Comparison of ENCODE assay signal across 1 cellular context in genomic region chr1:12196641-12197482, GRCh38.
TF ChIP-seq lines count a peak whose summit lies in the region.

No MANE protein-coding gene starts in this region.

TF ChIP-seq in WTC11, 78 proteins besides CTCF, POLR2A, EP300 and RAD21 (continued from another document):
- TF ChIP-seq FOXP4 (CRISPR knock-in tag; IDR thresholded peaks at IDR 0.05) (no peak), TP53 (CRISPR knock-in tag; IDR thresholded peaks at IDR 0.05) (no peak), E2F4 (CRISPR knock-in tag; IDR thresholded peaks at IDR 0.05; ENCODE audit: borderline replicate concordance, low read depth) (no peak), MYBL2 (CRISPR knock-in tag; IDR thresholded peaks at IDR 0.05) (no peak)
- TF ChIP-seq, protein P1, sequence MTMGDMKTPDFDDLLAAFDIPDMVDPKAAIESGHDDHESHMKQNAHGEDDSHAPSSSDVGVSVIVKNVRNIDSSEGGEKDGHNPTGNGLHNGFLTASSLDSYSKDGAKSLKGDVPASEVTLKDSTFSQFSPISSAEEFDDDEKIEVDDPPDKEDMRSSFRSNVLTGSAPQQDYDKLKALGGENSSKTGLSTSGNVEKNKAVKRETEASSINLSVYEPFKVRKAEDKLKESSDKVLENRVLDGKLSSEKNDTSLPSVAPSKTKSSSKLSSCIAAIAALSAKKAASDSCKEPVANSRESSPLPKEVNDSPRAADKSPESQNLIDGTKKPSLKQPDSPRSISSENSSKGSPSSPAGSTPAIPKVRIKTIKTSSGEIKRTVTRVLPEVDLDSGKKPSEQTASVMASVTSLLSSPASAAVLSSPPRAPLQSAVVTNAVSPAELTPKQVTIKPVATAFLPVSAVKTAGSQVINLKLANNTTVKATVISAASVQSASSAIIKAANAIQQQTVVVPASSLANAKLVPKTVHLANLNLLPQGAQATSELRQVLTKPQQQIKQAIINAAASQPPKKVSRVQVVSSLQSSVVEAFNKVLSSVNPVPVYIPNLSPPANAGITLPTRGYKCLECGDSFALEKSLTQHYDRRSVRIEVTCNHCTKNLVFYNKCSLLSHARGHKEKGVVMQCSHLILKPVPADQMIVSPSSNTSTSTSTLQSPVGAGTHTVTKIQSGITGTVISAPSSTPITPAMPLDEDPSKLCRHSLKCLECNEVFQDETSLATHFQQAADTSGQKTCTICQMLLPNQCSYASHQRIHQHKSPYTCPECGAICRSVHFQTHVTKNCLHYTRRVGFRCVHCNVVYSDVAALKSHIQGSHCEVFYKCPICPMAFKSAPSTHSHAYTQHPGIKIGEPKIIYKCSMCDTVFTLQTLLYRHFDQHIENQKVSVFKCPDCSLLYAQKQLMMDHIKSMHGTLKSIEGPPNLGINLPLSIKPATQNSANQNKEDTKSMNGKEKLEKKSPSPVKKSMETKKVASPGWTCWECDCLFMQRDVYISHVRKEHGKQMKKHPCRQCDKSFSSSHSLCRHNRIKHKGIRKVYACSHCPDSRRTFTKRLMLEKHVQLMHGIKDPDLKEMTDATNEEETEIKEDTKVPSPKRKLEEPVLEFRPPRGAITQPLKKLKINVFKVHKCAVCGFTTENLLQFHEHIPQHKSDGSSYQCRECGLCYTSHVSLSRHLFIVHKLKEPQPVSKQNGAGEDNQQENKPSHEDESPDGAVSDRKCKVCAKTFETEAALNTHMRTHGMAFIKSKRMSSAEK (CRISPR knock-in tag; IDR thresholded peaks at IDR 0.05; ENCODE audit: borderline replicate concordance) = no peak
